In the genomic region with DNA sequence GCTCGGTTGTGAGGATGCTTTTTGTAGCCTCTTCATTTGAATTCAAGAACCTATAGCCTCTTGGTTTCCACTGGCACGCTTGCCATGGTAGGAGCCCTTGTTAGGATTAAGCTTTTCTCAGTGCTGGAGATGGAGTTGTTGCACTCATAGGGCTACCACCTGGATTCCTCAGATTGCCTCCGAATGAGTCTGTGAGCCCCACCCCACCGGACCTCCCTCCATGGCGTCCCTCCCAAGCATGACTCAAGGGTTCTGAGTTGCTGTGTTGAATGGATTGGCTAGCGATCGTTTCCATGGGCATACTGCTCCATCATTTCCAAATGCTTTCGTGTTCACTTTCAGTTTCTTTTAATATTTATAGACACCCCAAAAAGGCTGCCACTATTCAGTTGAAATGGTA, we compare ENCODE assay signal across 1 cellular context.
TF ChIP-seq lines count a peak whose summit lies in the region.

No MANE protein-coding gene starts in this region.

TF ChIP-seq in WTC11, 78 proteins besides CTCF, POLR2A, EP300 and RAD21 (continued from another document):
- TF ChIP-seq ATF2 (CRISPR knock-in tag; IDR thresholded peaks at IDR 0.05; ENCODE audit: borderline replicate concordance, low read depth): no peak
- no peak for TF ChIP-seq ZNF121 (CRISPR knock-in tag; IDR thresholded peaks at IDR 0.05)
- TF ChIP-seq FOXK1 (CRISPR knock-in tag; IDR thresholded peaks at IDR 0.05): no peak
